ENCODE assay signal across 16 cellular contexts in genomic region chr6:45895569-45895968, GRCh38.
"Had no signal": no experiment of that assay in that cellular context is flagged by ENCODE, and none has a peak within 500 bp of the region (broad histone marks: within the 10 kb centered on the region; RNA-seq: fewer than 3 reads in every experiment).

No MANE protein-coding gene starts in this region.

- H3K4me3 Mint-ChIP-seq: activated naive CD8-positive, alpha-beta T cell treated with anti-CD3 and anti-CD28 coated beads, Interleukin-2, amount 10 ng/mL, durations not matched to agents 7 days and 5 days; mesothelial cell of epicardium had no signal

- H3K9me3 Mint-ChIP-seq: activated naive CD8-positive, alpha-beta T cell treated with anti-CD3 and anti-CD28 coated beads, Interleukin-2, amount 10 ng/mL, durations not matched to agents 7 days and 5 days had no signal

- ATAC-seq: foreskin keratinocyte, lower lobe of right lung had no signal

- H3K9me3 ChIP-seq: lower lobe of right lung, sigmoid colon, SJSA1, tibial artery had no signal

- H3K36me3 Mint-ChIP-seq: activated naive CD8-positive, alpha-beta T cell treated with anti-CD3 and anti-CD28 coated beads, Interleukin-2, amount 10 ng/mL, durations not matched to agents 7 days and 5 days; mesothelial cell of epicardium had no signal

- H3K36me3 ChIP-seq: brain microvascular endothelial cell, lower lobe of right lung, sigmoid colon, SJSA1, tibial artery had no signal

- H3K27me3 ChIP-seq: brain microvascular endothelial cell, sigmoid colon, SJSA1, tibial artery had no signal

- H3K27ac Mint-ChIP-seq: activated naive CD8-positive, alpha-beta T cell treated with anti-CD3 and anti-CD28 coated beads, Interleukin-2, amount 10 ng/mL, durations not matched to agents 7 days and 5 days; mesothelial cell of epicardium had no signal

- H3K4me3 ChIP-seq: lower lobe of right lung, sigmoid colon, SJSA1, tibial artery had no signal

- H3K27ac ChIP-seq: brain microvascular endothelial cell, foreskin keratinocyte, lower lobe of right lung, parathyroid adenoma, sigmoid colon, SJSA1, tibial artery had no signal

- H3K4me1 ChIP-seq: foreskin keratinocyte, lower lobe of right lung, parathyroid adenoma, sigmoid colon, tibial artery had no signal

- DNase-seq: activated effector memory CD4-positive, alpha-beta T cell treated with Interleukin-2 at 50 U/mL for 16 hours; activated naive CD8-positive, alpha-beta T cell treated with anti-CD3 and anti-CD28 coated beads, Interleukin-2, amount 10 ng/mL, durations not matched to agents 7 days and 5 days; anterior cingulate cortex; brain microvascular endothelial cell; cortex of kidney; effector CD4-positive, alpha-beta T cell; foreskin keratinocyte; lower lobe of right lung; sigmoid colon; stimulated activated CD4-positive, alpha-beta T cell treated with anti-CD3 and anti-CD28 coated beads, Interleukin-12 subunit alpha, Interleukin-12 subunit beta, amount 100 ng/mL, for 4 hours; stimulated activated CD4-positive, alpha-beta T cell treated with anti-CD3 and anti-CD28 coated beads, Interleukin-2, amount 100 ng/mL, for 24 hours; T1000; tibial artery had no signal
